Comparison of ENCODE assay signal across 8 cellular contexts in the genomic region with DNA sequence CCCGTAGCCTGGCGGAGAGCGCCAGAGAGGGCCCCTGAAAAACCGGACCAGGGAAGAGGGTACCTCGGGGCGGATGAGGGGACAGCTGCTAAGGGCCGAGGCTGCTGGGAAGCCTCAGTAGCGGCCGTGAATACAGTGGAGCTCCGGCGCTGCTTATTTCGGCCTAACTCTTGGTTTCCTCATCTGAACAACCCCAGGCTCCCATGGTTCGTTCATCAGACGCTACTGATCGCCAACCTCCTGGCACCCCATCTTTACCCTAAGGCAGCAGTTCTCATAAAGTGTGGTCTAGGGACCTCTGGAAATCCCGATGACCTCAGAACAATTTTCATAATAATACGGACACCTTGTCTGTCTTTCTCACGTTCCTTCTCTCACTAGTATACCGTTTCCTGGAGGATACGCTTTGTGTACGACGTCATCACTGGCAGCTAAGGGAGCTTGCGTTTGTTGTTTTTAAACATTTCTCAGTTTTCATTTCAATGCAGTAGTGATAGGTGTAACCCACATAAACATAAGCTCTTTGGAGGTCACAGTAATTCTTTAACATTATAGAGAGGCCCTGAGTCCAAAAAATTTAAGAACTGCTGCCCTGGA. TPM values are rescaled to one million over a fixed set of nuclear protein-coding genes. Genes with fewer than 3 reads are reported as not detected.
DNase-seq lines count a peak whose midpoint lies in the region; ATAC-seq, FAIRE-seq and TF ChIP-seq lines count a peak whose summit lies in the region.

No MANE protein-coding gene starts in this region.

- H3K36me3 ChIP-seq in lung (ENCODE audit: control insufficient read depth in 2 of 2, insufficient read depth in 2 of 2, low read length in 2 of 2) (no peaks in the 10 kb centered on the region), upper lobe of right lung (no peaks in the 10 kb centered on the region)

- H3K27ac ChIP-seq in A549 (peak overlapping the region; percentile 95 to 97), lung (ENCODE audit: low read depth in 1 of 2, low read length in 1 of 2) (peak overlapping the region; percentile 97 to 98), upper lobe of right lung (peak overlapping the region; percentile 95)

- DNase-seq in A549 (ENCODE audit: low read depth in 1 of 2, low spot score in 1 of 2) (peak; percentile 8 to 21), NCI-H345 treated with DMSO at 0.1 percent for 48 hours (lab: John Stamatoyannopoulos, UW; ENCODE audit: unreplicated experiment) (peak; percentile 13), cerebellar cortex (ENCODE audit: low spot score) (peak; percentile 62), lung (ENCODE audit: low spot score) (no peak), upper lobe of right lung (no peak)
- DNase-seq in effector CD8-positive, alpha-beta T cell (lab: John Stamatoyannopoulos, UW), result no peak

- peaks cover 20% of the 10 kb centered on the region for H3K4me1 ChIP-seq in A549
- peaks cover 5 to 7% of the 10 kb centered on the region in 2 donors for H3K4me1 ChIP-seq in lung (ENCODE audit: control insufficient read depth in 2 of 2, insufficient read depth in 2 of 2, low read length in 2 of 2)
- H3K4me1 ChIP-seq in upper lobe of right lung, result peaks cover 27% of the 10 kb centered on the region

- CTCF ChIA-PET in A549 (lab: Yijun Ruan, JAX), result no interaction called here

- H3K4me2 ChIP-seq in A549, result peak overlapping the region; percentile 64

- POLR2A ChIA-PET in A549 (lab: Yijun Ruan, JAX), result no interaction called here

- H3K27me3 ChIP-seq in lung (ENCODE audit: control insufficient read depth, insufficient read depth), result no peaks in the 10 kb centered on the region
- peaks cover 14% of the 10 kb centered on the region for H3K27me3 ChIP-seq in upper lobe of right lung

- under 1% methylated on average over 23 of the region's 23 CpGs for WGBS in A549 (ENCODE audit: missing lambda C conversion rate)
- 1 to 2% methylated on average over 23 of the region's 23 CpGs for WGBS in lung, 2 donors

- no peak for TF ChIP-seq EP300 in A549 (IDR thresholded peaks at IDR 0.05)

- TF ChIP-seq CTCF in A549 (IDR thresholded peaks at IDR 0.05) (no peak), lung (IDR thresholded peaks at IDR 0.05; ENCODE audit: control extremely low read depth, extremely low read depth) (no peak), upper lobe of right lung (IDR thresholded peaks at IDR 0.05) (no peak)

- no peaks in the 10 kb centered on the region for H3K9me3 ChIP-seq in A549
- no peaks in the 10 kb centered on the region for H3K9me3 ChIP-seq in lung (ENCODE audit: control insufficient read depth in 2 of 2, insufficient read depth in 1 of 2, low read length in 1 of 2)
- no peaks in the 10 kb centered on the region for H3K9me3 ChIP-seq in upper lobe of right lung

- H3K4me3 ChIP-seq in A549, result peak overlapping the region; percentile 88
- peak overlapping the region; percentile 67 for H3K4me3 ChIP-seq in lung
- H3K4me3 ChIP-seq in upper lobe of right lung, result peak overlapping the region; percentile 79

- intact Hi-C loops in upper lobe of right lung (cut with DNase I), result no loop called here

- peak; percentile 29; the same call in 1 of the 2 replicates for TF ChIP-seq POLR2A in A549 (IDR thresholded peaks at IDR 0.05; ENCODE audit: low read length)

- no peak for FAIRE-seq in A549 (lab: Jason Lieb, UNC)

- no peak for TF ChIP-seq RAD21 in A549 (conservative IDR thresholded peaks at IDR 0.05 in 1 of 2, IDR thresholded peaks at IDR 0.05 in 1 of 2)

- ATAC-seq in A549 (peak; percentile 69 to 75), GM18502 (IDR thresholded peaks at IDR 0.05; ENCODE audit: poor library complexity, unreplicated experiment) (peak; percentile 46), HG02884 (IDR thresholded peaks at IDR 0.05; ENCODE audit: unreplicated experiment) (peak; percentile 33), lung (ENCODE audit: insufficient read depth, low FRiP score) (peak; percentile 4), upper lobe of right lung (peak; percentile 28)

TF ChIP-seq in A549, 52 proteins besides CTCF, POLR2A, EP300 and RAD21:
- TF ChIP-seq PHF8 (IDR thresholded peaks at IDR 0.05; ENCODE audit: borderline replicate concordance, low read depth) (peak; percentile 30; the same call in 1 of the 2 replicates), ZNF302 (CRISPR knock-in tag; IDR thresholded peaks at IDR 0.05) (no peak)

RNA-seq across cellular contexts. Expression of a gene that starts 0.7 kb away (rescaled TPM):
- polyA plus RNA-seq in A549 (2011; rRNA removed), result 19.6 and 24.6 TPM in 2 replicates
- 6.4 and 7.3 TPM in 2 replicates for polyA plus RNA-seq in A549 (2012; cell fraction: cytosol; rRNA removed)
- 3.5 and 5.8 TPM in 2 replicates for polyA plus RNA-seq in A549 (2012; cell fraction: nucleus; rRNA removed)
- polyA plus RNA-seq in A549 (2017; fragmentation: RNase III; extraction: RNeasy Plus Mini Kit Qiagen cat#74134 plus additional on column Dnase treatment), result 8.6 to 10.6 TPM (median 9.5 TPM) in 3 replicates
- polyA minus RNA-seq in A549 (2011; rRNA and poly(A)+ RNA removed), result 4.3 and 6.6 TPM in 2 replicates
- 10 to 100 TPM; 16.3 to 27.7 TPM for total RNA-seq in lung
- polyA plus RNA-seq in lung, result 10 to 100 TPM; 11.3 to 13.8 TPM
- 17.9 TPM for total RNA-seq in upper lobe of right lung

RNA-seq across cellular contexts. Expression of a gene that starts 59.5 kb away (rescaled TPM):
- polyA plus RNA-seq in A549 (2011; rRNA removed) (0.06 and 0.09 TPM in 2 replicates), A549 (2017; fragmentation: RNase III; extraction: RNeasy Plus Mini Kit Qiagen cat#74134 plus additional on column Dnase treatment) (0.17 to 0.44 TPM (median 0.38 TPM) in 3 replicates), lung (not detected)
- polyA plus RNA-seq in A549 (2012; cell fraction: cytosol; rRNA removed), result 0.08 and 0.14 TPM in 2 replicates
- polyA plus RNA-seq in A549 (2012; cell fraction: nucleus; rRNA removed), result 0.22 and 0.24 TPM in 2 replicates
- polyA minus RNA-seq in A549 (2011; rRNA and poly(A)+ RNA removed), result 0.15 TPM in 1 of 2 replicates, not detected in the other
- total RNA-seq in lung (not detected), upper lobe of right lung (not detected)

Comparison
In these comparisons a context has a peak if more than half of its experiments do, and no peak if none do; other contexts are left out.
1. ATAC-seq: peak in every context shown above with its lines; median percentile 72 in A549; 46 in GM18502; 33 in HG02884; 28 in upper lobe of right lung; 4 in lung.
2. DNase-seq: peak in A549 (2 of 2), NCI-H345 treated with DMSO at 0.1 percent for 48 hours (single experiment) and cerebellar cortex (single experiment); none in lung (single experiment), upper lobe of right lung (single experiment) and effector CD8-positive, alpha-beta T cell (single experiment).
3. Peak in every context shown above with its lines, with median percentiles within 50 percentile points of each other: H3K27ac ChIP-seq and H3K4me3 ChIP-seq.